ENCODE assay signal across 23 cellular contexts in the genomic region with DNA sequence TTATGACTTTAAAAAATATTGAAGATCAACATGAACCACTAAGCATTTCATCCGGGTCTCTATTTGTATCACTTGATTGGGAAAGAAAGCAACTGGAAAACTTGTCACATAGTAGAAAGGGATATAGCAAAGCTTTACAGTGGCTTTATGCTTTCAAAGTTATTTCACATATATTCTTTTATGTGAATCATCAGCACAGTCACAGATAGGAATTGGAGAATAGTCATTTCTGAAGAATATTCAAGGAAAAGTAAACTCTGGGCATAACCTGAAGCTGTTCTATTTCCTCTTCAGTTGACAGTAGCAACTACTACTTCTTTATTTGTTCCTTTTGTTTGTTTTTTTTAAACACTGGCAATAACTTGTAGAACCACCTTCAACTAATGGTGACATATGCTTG.
"Had no signal": no experiment of that assay in that cellular context is flagged by ENCODE, and none has a peak within 500 bp of the region (broad histone marks: within the 10 kb centered on the region; RNA-seq: fewer than 3 reads in every experiment).

No MANE protein-coding gene starts in this region.

- H3K4me3 ChIP-seq: left ventricle myocardium inferior, lung, neural progenitor cell, ovary, right atrium auricular region, right lobe of liver, smooth muscle cell, tibial nerve, uterus had no signal

- H3K27ac ChIP-seq: left ventricle myocardium inferior, neural progenitor cell, neutrophil, ovary, right atrium auricular region, right lobe of liver, tibial nerve, uterus had no signal

- DNase-seq: islet precursor cell; left ventricle myocardium inferior; mesendoderm; naive B cell; natural killer cell; nephron progenitor cell; occipital lobe; ovary; right lobe of liver; stimulated activated CD4-positive, alpha-beta T cell treated with anti-CD3 and anti-CD28 coated beads, Interleukin-1b, Interleukin-23, amount 100 ng/mL, for 48 hours; stimulated activated CD4-positive, alpha-beta T cell treated with anti-CD3 and anti-CD28 coated beads, Interleukin-2, amount 100 ng/mL, for 48 hours; stimulated activated CD4-positive, alpha-beta T cell treated with anti-CD3 and anti-CD28 coated beads, Interleukin-4, amount 100 ng/mL, for 4 hours; stimulated activated CD8-positive, alpha-beta memory T cell treated with anti-CD3 and anti-CD28 coated beads, Interleukin-4, amount 100 ng/mL, for 48 hours; stimulated activated naive CD4-positive, alpha-beta T cell treated with Interleukin-2 at 50 U/mL for 16 hours; stimulated activated naive CD8-positive, alpha-beta T cell treated with anti-CD3 and anti-CD28 coated beads, Interleukin-15, amount 100 ng/mL, for 72 hours; substantia nigra; uterus had no signal
